In genomic region chr6:100234625-100235024, GRCh38 we compare ENCODE assay signal across 1 cellular context.
TF ChIP-seq lines count a peak whose summit lies in the region.

No MANE protein-coding gene starts in this region.

TF ChIP-seq in A549, 52 proteins besides CTCF, POLR2A, EP300 and RAD21 (continued from another document):
- TF ChIP-seq MAX (IDR thresholded peaks at IDR 0.05) = no peak
- TF ChIP-seq CHD2 (IDR thresholded peaks at IDR 0.05; ENCODE audit: low read length, partially characterized antibody) = no peak
- no peak for TF ChIP-seq RCOR1 (IDR thresholded peaks at IDR 0.05; ENCODE audit: low read depth, low read length)
- no peak for TF ChIP-seq HDAC2 (IDR thresholded peaks at IDR 0.05)
